In genomic region chr2:204583773-204584172, GRCh38 we compare ENCODE assay signal across 1 cellular context.
TF ChIP-seq lines count a peak whose summit lies in the region.

No MANE protein-coding gene starts in this region.

TF ChIP-seq in HepG2, 621 proteins besides CTCF, POLR2A, EP300 and RAD21:
- TF ChIP-seq CREB1 (IDR thresholded peaks at IDR 0.05) (peak; percentile 52; the same call in 1 of the 2 replicates), CREB1 (CRISPR knock-in tag; IDR thresholded peaks at IDR 0.05) (no peak), NFE2L2 (IDR thresholded peaks at IDR 0.05; ENCODE audit: low read length) (no peak)
